Comparison of ENCODE assay signal across 23 cellular contexts in genomic region chr1:38431669-38432376, GRCh38.
"Had no signal": no experiment of that assay in that cellular context is flagged by ENCODE, and none has a peak within 500 bp of the region (broad histone marks: within the 10 kb centered on the region; RNA-seq: fewer than 3 reads in every experiment).

No MANE protein-coding gene starts in this region.

- H3K27ac ChIP-seq: colonic mucosa, hepatocyte, left ventricle myocardium inferior, lower lobe of right lung, neutrophil, psoas muscle, spleen, testis, tibial nerve, upper lobe of right lung had no signal

- H3K4me3 ChIP-seq: colonic mucosa, hepatocyte, left ventricle myocardium inferior, lower lobe of right lung, psoas muscle, spleen, testis, tibial nerve, upper lobe of right lung had no signal

- H3K4me1 ChIP-seq: colonic mucosa, left ventricle myocardium inferior, lower lobe of right lung, psoas muscle, testis, tibial nerve, upper lobe of right lung had no signal

- ATAC-seq: lower lobe of right lung; psoas muscle; sciatic nerve; stimulated activated naive B cell treated with anti-CD40 and anti-IgM and Interleukin-4, amounts not matched to agents 10 μg/mL and 1 μg/mL and 100 μg/mL, for 72 hours; stimulated activated naive CD8-positive, alpha-beta T cell treated with anti-CD3 and anti-CD28 coated beads, Interleukin-15, amount 100 ng/mL, for 72 hours; upper lobe of right lung had no signal

- H3K4me1 Mint-ChIP-seq: immature natural killer cell; nephron; stimulated activated naive CD8-positive, alpha-beta T cell treated with anti-CD3 and anti-CD28 coated beads, Interleukin-15, amount 100 ng/mL, for 72 hours had no signal

- H2AFZ ChIP-seq: hepatocyte had no signal

- H3K9me3 ChIP-seq: colonic mucosa, left ventricle myocardium inferior, lower lobe of right lung, neutrophil, psoas muscle, spleen, testis, tibial nerve, upper lobe of right lung had no signal

- H3K27ac Mint-ChIP-seq: immature natural killer cell; nephron; stimulated activated naive B cell treated with anti-CD40 and anti-IgM and Interleukin-4, amounts not matched to agents 10 μg/mL and 1 μg/mL and 100 μg/mL, for 72 hours; stimulated activated naive CD8-positive, alpha-beta T cell treated with anti-CD3 and anti-CD28 coated beads, Interleukin-15, amount 100 ng/mL, for 72 hours had no signal

- DNase-seq: colonic mucosa; dermis blood vessel endothelial cell; foreskin melanocyte; head of caudate nucleus; immature natural killer cell; left ventricle myocardium inferior; lower lobe of right lung; mesenchymal stem cell; naive B cell; psoas muscle; spleen; stimulated activated CD4-positive, alpha-beta T cell treated with anti-CD3 and anti-CD28 coated beads, Interleukin-15, amount 100 ng/mL, for 24 hours; stimulated activated CD4-positive, alpha-beta T cell treated with anti-CD3 and anti-CD28 coated beads, Interleukin-1b, Interleukin-23, amount 100 ng/mL, for 48 hours; stimulated activated CD4-positive, alpha-beta T cell treated with anti-CD3 and anti-CD28 coated beads, Interleukin-4, amount 100 ng/mL, for 4 hours; stimulated activated naive B cell treated with anti-CD40 and anti-IgM and Interleukin-4, amounts not matched to agents 10 μg/mL and 1 μg/mL and 100 μg/mL, for 72 hours; stimulated activated naive CD8-positive, alpha-beta T cell treated with anti-CD3 and anti-CD28 coated beads, Interleukin-15, amount 100 ng/mL, for 72 hours; testis; upper lobe of right lung had no signal

- H3K4me3 Mint-ChIP-seq: immature natural killer cell; naive B cell; nephron; stimulated activated naive B cell treated with anti-CD40 and anti-IgM and Interleukin-4, amounts not matched to agents 10 μg/mL and 1 μg/mL and 100 μg/mL, for 72 hours; stimulated activated naive CD8-positive, alpha-beta T cell treated with anti-CD3 and anti-CD28 coated beads, Interleukin-15, amount 100 ng/mL, for 72 hours had no signal

- H3K36me3 Mint-ChIP-seq: immature natural killer cell; naive B cell; stimulated activated naive B cell treated with anti-CD40 and anti-IgM and Interleukin-4, amounts not matched to agents 10 μg/mL and 1 μg/mL and 100 μg/mL, for 72 hours had no signal

- H3K36me3 ChIP-seq: colonic mucosa, left ventricle myocardium inferior, lower lobe of right lung, spleen, tibial nerve, upper lobe of right lung had no signal

- H3K79me2 ChIP-seq: hepatocyte had no signal

- H3K27me3 ChIP-seq: neutrophil, testis, tibial nerve, upper lobe of right lung had no signal

- H3K4me2 ChIP-seq: hepatocyte had no signal

- H3K9me3 Mint-ChIP-seq: immature natural killer cell; nephron; stimulated activated naive B cell treated with anti-CD40 and anti-IgM and Interleukin-4, amounts not matched to agents 10 μg/mL and 1 μg/mL and 100 μg/mL, for 72 hours; stimulated activated naive CD8-positive, alpha-beta T cell treated with anti-CD3 and anti-CD28 coated beads, Interleukin-15, amount 100 ng/mL, for 72 hours had no signal
